21 cellular contexts compared by ENCODE assay signal in genomic region chr1:30143517-30143916, GRCh38.
A peak's percentile ranks its signal among the peaks of the same experiment; 100 is the strongest.
DNase-seq lines count a peak whose midpoint lies in the region; ATAC-seq, FAIRE-seq and TF ChIP-seq lines count a peak whose summit lies in the region.
"Had no signal": no experiment of that assay in that cellular context is flagged by ENCODE, and none has a peak within 500 bp of the region (broad histone marks: within the 10 kb centered on the region; RNA-seq: fewer than 3 reads in every experiment).

No MANE protein-coding gene starts in this region.

- no peak overlapping the region for H3K27ac Mint-ChIP-seq in type B pancreatic cell
- H3K27ac Mint-ChIP-seq in activated naive CD8-positive, alpha-beta T cell treated with anti-CD3 and anti-CD28 coated beads for 36 hours, result no peak overlapping the region

- no peak for FAIRE-seq in K562 (lab: Jason Lieb, UNC)
- FAIRE-seq: A549, GM12892, H54 had no signal

- WGBS in K562 (ENCODE audit: insufficient coverage, low coverage, missing lambda C conversion rate), result 0% methylated on average over 1 of the region's 1 CpG

- no peak overlapping the region for H3K4me3 Mint-ChIP-seq in type B pancreatic cell
- H3K4me3 Mint-ChIP-seq in activated naive CD8-positive, alpha-beta T cell treated with anti-CD3 and anti-CD28 coated beads for 36 hours, result no peak overlapping the region
- H3K4me3 Mint-ChIP-seq: CD4-positive, alpha-beta memory T cell had no signal

- no peaks in the 10 kb centered on the region for H3K79me2 ChIP-seq in K562 (ENCODE audit: control insufficient read depth, insufficient read depth, low read length)

- H3K27me3 Mint-ChIP-seq in type B pancreatic cell, result peaks cover 21% of the 10 kb centered on the region
- peaks cover 23% of the 10 kb centered on the region for H3K27me3 Mint-ChIP-seq in activated naive CD8-positive, alpha-beta T cell treated with anti-CD3 and anti-CD28 coated beads for 36 hours

- ATAC-seq in K562 (no peak), left lobe of liver (no peak)
- ATAC-seq: A549 had no signal

- CTCF ChIA-PET in K562 (lab: Yijun Ruan, JAX; ENCODE audit: low intra/inter-chr PET ratio), result no interaction called here

- 0 out of 2 replicates have a peak, but pooled peaks cover 2% of the 10 kb centered on the region for H3K9me3 ChIP-seq in K562 (replicated peaks; ENCODE audit: control insufficient read depth, insufficient read depth, low read depth, low read length)
- H3K9me3 ChIP-seq: A549 had no signal

- H3K9me3 Mint-ChIP-seq in type B pancreatic cell, result peaks cover 6% of the 10 kb centered on the region
- H3K9me3 Mint-ChIP-seq in activated naive CD8-positive, alpha-beta T cell treated with anti-CD3 and anti-CD28 coated beads for 36 hours, result no peaks in the 10 kb centered on the region

- H3K9ac ChIP-seq in K562 (ENCODE audit: insufficient read depth in 1 of 2, low read depth in 2 of 2, low read length in 2 of 2), result no peak overlapping the region

- no peaks in the 10 kb centered on the region for H3K4me1 Mint-ChIP-seq in type B pancreatic cell (ENCODE audit: unreplicated experiment)
- no peaks in the 10 kb centered on the region for H3K4me1 Mint-ChIP-seq in activated naive CD8-positive, alpha-beta T cell treated with anti-CD3 and anti-CD28 coated beads for 36 hours

- TF ChIP-seq RAD21 in K562 (CRISPR knock-in tag; conservative IDR thresholded peaks at IDR 0.05 in 1 of 2, IDR thresholded peaks at IDR 0.05 in 1 of 2), result no peak

- DNase-seq in K562 (ENCODE audit: extremely low read depth in 1 of 4, low spot score in 3 of 4) (no peak), left lobe of liver (ENCODE audit: low spot score) (peak; percentile 24), type B pancreatic cell (ENCODE audit: extremely low spot score, unreplicated experiment) (peak; percentile 36), NAMALWA (ENCODE audit: low spot score) (no peak), NCI-H128 (lab: John Stamatoyannopoulos, UW; ENCODE audit: unreplicated experiment) (no peak)
- DNase-seq in activated naive CD8-positive, alpha-beta T cell treated with anti-CD3 and anti-CD28 coated beads for 36 hours, result no peak
- DNase-seq: 8988T; ACHN; AML-193; C1 segment of cervical spinal cord; Calu3; CD4-positive, alpha-beta memory T cell; COR-L47; DMS53; DMS79 treated with DMSO at 0.1 percent for 48 hours; GF-D8; GOT3 had no signal

- no peak overlapping the region for H3K4me3 ChIP-seq in K562
- H3K4me3 ChIP-seq: A549, HAP-1 had no signal

- POLR2A ChIA-PET in K562 (lab: Yijun Ruan, JAX), result interaction anchor here (0.6 kb wide), 2 partner anchors 270 to 1812 kb away, joined by 3 to 4 read pairs; no protein-coding TSS in a partner anchor

- BruUV-seq in K562 (replicated peaks; lab: Mats Ljungman, UMichigan), result no TSS peak

- peaks cover 6 to 25% of the 10 kb centered on the region in 2 experiments; a peak in 4 of 5 replicates for H3K27me3 ChIP-seq in K562 (ENCODE audit: control insufficient read depth in 2 of 2, insufficient read depth in 2 of 2, low read length in 2 of 2)

- TF ChIP-seq POLR2A in K562 (conservative IDR thresholded peaks at IDR 0.05), result no peak

- no peaks in the 10 kb centered on the region for H3K36me3 ChIP-seq in K562 (ENCODE audit: control insufficient read depth, insufficient read depth, low read length)
- H3K36me3 ChIP-seq: HAP-1 had no signal

- H2AFZ ChIP-seq in K562 (ENCODE audit: low read depth, low read length), result no peak overlapping the region

- no peak overlapping the region for H3K27ac ChIP-seq in K562 (ENCODE audit: extremely low read depth, low read depth, low read length)
- H3K27ac ChIP-seq: A549 had no signal

- no peaks in the 10 kb centered on the region for H3K9me1 ChIP-seq in K562 (ENCODE audit: control insufficient read depth, insufficient read depth, low read length)

- no peaks in the 10 kb centered on the region for H3K4me1 ChIP-seq in K562 (replicated peaks in 1 of 2; ENCODE audit: control insufficient read depth in 2 of 2, insufficient read depth in 2 of 2, low read length in 2 of 2)
- H3K4me1 ChIP-seq: A549, HAP-1 had no signal

- H4K20me1 ChIP-seq in K562 (replicated peaks; ENCODE audit: control insufficient read depth, insufficient read depth, low read length), result no peaks in the 10 kb centered on the region

- H3K36me3 Mint-ChIP-seq in type B pancreatic cell, result no peaks in the 10 kb centered on the region
- no peaks in the 10 kb centered on the region for H3K36me3 Mint-ChIP-seq in activated naive CD8-positive, alpha-beta T cell treated with anti-CD3 and anti-CD28 coated beads for 36 hours
- H3K36me3 Mint-ChIP-seq: CD4-positive, alpha-beta memory T cell had no signal

- TF ChIP-seq CTCF in K562 (IDR thresholded peaks at IDR 0.05 in 2 of 3, conservative IDR thresholded peaks at IDR 0.05 in 1 of 3; ENCODE audit: insufficient read depth in 2 of 3, low read depth in 1 of 3, low read length in 3 of 3) (no peak), type B pancreatic cell (conservative IDR thresholded peaks at IDR 0.05) (no peak)

- intact Hi-C loops in K562 (cut with micrococcal nuclease), result no loop called here

- TF ChIP-seq EP300 in K562 (IDR thresholded peaks at IDR 0.05; ENCODE audit: low read length), result no peak

- in situ Hi-C loops in K562 (cut with MboI), result no loop called here

- no peak overlapping the region for H3K4me2 ChIP-seq in K562 (ENCODE audit: insufficient read depth, low read length)
- H3K4me2 ChIP-seq: A549 had no signal

TF ChIP-seq in K562, 482 proteins besides CTCF, POLR2A, EP300 and RAD21:
- TF ChIP-seq LEF1 (IDR thresholded peaks at IDR 0.05), result no peak
- peak; percentile 67 for TF ChIP-seq ZFP36 (IDR thresholded peaks at IDR 0.05; ENCODE audit: low read depth, low read length, partially characterized antibody)

Comparison
In these comparisons a context has a peak if more than half of its experiments do, and no peak if none do; other contexts are left out.
1. DNase-seq: peak in left lobe of liver (single experiment) and type B pancreatic cell (single experiment); none in K562 (0 of 4), NAMALWA (single experiment), NCI-H128 (single experiment) and activated naive CD8-positive, alpha-beta T cell treated with anti-CD3 and anti-CD28 coated beads for 36 hours (single experiment).